In genomic region chr3:177190701-177191100, GRCh38 we compare ENCODE assay signal across 10 cellular contexts. TPM values are rescaled to one million over a fixed set of nuclear protein-coding genes. Genes with fewer than 3 reads are reported as not detected.
DNase-seq lines count a peak whose midpoint lies in the region; ATAC-seq and TF ChIP-seq lines count a peak whose summit lies in the region.
"Had no signal": no experiment of that assay in that cellular context is flagged by ENCODE, and none has a peak within 500 bp of the region (broad histone marks: within the 10 kb centered on the region; RNA-seq: fewer than 3 reads in every experiment).

No MANE protein-coding gene starts in this region.

- H3K4me3 ChIP-seq in gastroesophageal sphincter (no peak overlapping the region), skin epidermis (no peak overlapping the region)

- H3K27me3 Mint-ChIP-seq in activated CD4-positive, alpha-beta T cell treated with anti-CD3 and anti-CD28 coated beads, Interleukin-2, amount 10 ng/mL, durations not matched to agents 24 days and 14 days, result no peaks in the 10 kb centered on the region
- H3K27me3 Mint-ChIP-seq in activated T-helper 17 cell treated with anti-CD3 and anti-CD28 coated beads, Interleukin-2, amount 50 U/mL, for 72 hours, result no peaks in the 10 kb centered on the region

- H3K36me3 Mint-ChIP-seq in activated CD4-positive, alpha-beta T cell treated with anti-CD3 and anti-CD28 coated beads, Interleukin-2, amount 10 ng/mL, durations not matched to agents 24 days and 14 days (ENCODE audit: low read depth), result peaks cover 42% of the 10 kb centered on the region
- peaks cover 47% of the 10 kb centered on the region for H3K36me3 Mint-ChIP-seq in activated T-helper 17 cell treated with anti-CD3 and anti-CD28 coated beads, Interleukin-2, amount 50 U/mL, for 72 hours (ENCODE audit: low read depth)

- CTCF ChIA-PET in GM10248 (lab: Yijun Ruan, JAX), result no interaction called here

- TF ChIP-seq CTCF in gastroesophageal sphincter (IDR thresholded peaks at IDR 0.05), result no peak
- no peak for TF ChIP-seq CTCF in GM10248 (IDR thresholded peaks at IDR 0.05; ENCODE audit: control extremely low read depth, extremely low read depth, low read depth, missing control alignments)

- POLR2A ChIA-PET in GM10248 (lab: Yijun Ruan, JAX), result no interaction called here

- peak overlapping the region; percentile 20 for H3K4me3 Mint-ChIP-seq in activated CD4-positive, alpha-beta T cell treated with anti-CD3 and anti-CD28 coated beads, Interleukin-2, amount 10 ng/mL, durations not matched to agents 24 days and 14 days
- peak overlapping the region; percentile 76 for H3K4me3 Mint-ChIP-seq in activated T-helper 17 cell treated with anti-CD3 and anti-CD28 coated beads, Interleukin-2, amount 50 U/mL, for 72 hours

- H3K4me1 ChIP-seq in gastroesophageal sphincter, result peaks cover 0 to 81% (median 15%) of the 10 kb centered on the region in 3 donors

- no peaks in the 10 kb centered on the region for H3K9me3 Mint-ChIP-seq in activated CD4-positive, alpha-beta T cell treated with anti-CD3 and anti-CD28 coated beads, Interleukin-2, amount 10 ng/mL, durations not matched to agents 24 days and 14 days
- H3K9me3 Mint-ChIP-seq in activated T-helper 17 cell treated with anti-CD3 and anti-CD28 coated beads, Interleukin-2, amount 50 U/mL, for 72 hours, result no peaks in the 10 kb centered on the region

- TF ChIP-seq POLR2A in gastroesophageal sphincter (IDR thresholded peaks at IDR 0.05), result no peak

- peak overlapping the region; percentile 21 for H3K27ac Mint-ChIP-seq in activated CD4-positive, alpha-beta T cell treated with anti-CD3 and anti-CD28 coated beads, Interleukin-2, amount 10 ng/mL, durations not matched to agents 24 days and 14 days
- peak overlapping the region; percentile 83 for H3K27ac Mint-ChIP-seq in activated T-helper 17 cell treated with anti-CD3 and anti-CD28 coated beads, Interleukin-2, amount 50 U/mL, for 72 hours

- no peak for ATAC-seq in activated T-helper 17 cell treated with anti-CD3 and anti-CD28 coated beads, Interleukin-2, amount 50 U/mL, for 72 hours (replicated peaks)
- ATAC-seq in gastroesophageal sphincter (no peak), HG02852 (IDR thresholded peaks at IDR 0.05; ENCODE audit: unreplicated experiment) (no peak)

- H3K4me1 Mint-ChIP-seq in activated CD4-positive, alpha-beta T cell treated with anti-CD3 and anti-CD28 coated beads, Interleukin-2, amount 10 ng/mL, durations not matched to agents 24 days and 14 days, result peaks cover 54% of the 10 kb centered on the region
- peaks cover 52% of the 10 kb centered on the region for H3K4me1 Mint-ChIP-seq in activated T-helper 17 cell treated with anti-CD3 and anti-CD28 coated beads, Interleukin-2, amount 50 U/mL, for 72 hours

- H3K27ac ChIP-seq in gastroesophageal sphincter (peak overlapping the region; percentile 29 to 72 (median 57)), skin epidermis (peak overlapping the region in 16 of 21 experiments; percentile 15 to 80 (median 47))

- H3K9me3 ChIP-seq in gastroesophageal sphincter, result no peaks in the 10 kb centered on the region

- no peaks in the 10 kb centered on the region for H3K36me3 ChIP-seq in gastroesophageal sphincter

- H3K27me3 ChIP-seq in gastroesophageal sphincter, result no peaks in the 10 kb centered on the region

- no peak for TF ChIP-seq EP300 in gastroesophageal sphincter (IDR thresholded peaks at IDR 0.05)

- intact Hi-C loops in activated CD4-positive, alpha-beta T cell treated with anti-CD3 and anti-CD28 coated beads, Interleukin-2, amount 10 ng/mL, durations not matched to agents 24 days and 14 days (cut with micrococcal nuclease), result loop anchor here (10.0 kb wide), 1 partner anchor 484 kb away; no protein-coding TSS in a partner anchor

- no peak for DNase-seq in activated CD4-positive, alpha-beta T cell treated with anti-CD3 and anti-CD28 coated beads, Interleukin-2, amount 10 ng/mL, durations not matched to agents 24 days and 14 days
- DNase-seq in activated CD4-positive, alpha-beta T cell treated with anti-CD3 and anti-CD28 coated beads for 4 hours, result no peak
- no peak for DNase-seq in NCI-H524 treated with DMSO at 0.1 percent for 48 hours (lab: John Stamatoyannopoulos, UW)
- DNase-seq in GM10248 (ENCODE audit: extremely low spot score), result no peak
- DNase-seq: foreskin fibroblast, NCI-H187 treated with DMSO at 0.1 percent for 48 hours had no signal

- WGBS in gastroesophageal sphincter (ENCODE audit: low coverage in 1 of 2), 2 donors, result 3 to 12% methylated on average over 3 of the region's 3 CpGs

RNA-seq across cellular contexts. Expression of gene TBL1XR1, which starts 6.6 kb away (rescaled TPM):
- total RNA-seq in activated CD4-positive, alpha-beta T cell treated with anti-CD3 and anti-CD28 coated beads, Interleukin-2, amount 10 ng/mL, durations not matched to agents 24 days and 14 days, result 160 and 178 TPM in 2 replicates
- 100 to 1,000 TPM; 131 to 180 TPM for total RNA-seq in activated T-helper 17 cell treated with anti-CD3 and anti-CD28 coated beads, Interleukin-2, amount 50 U/mL, for 72 hours
- total RNA-seq in gastroesophageal sphincter, result 100 to 1,000 TPM in 1 of 4 donors, 10 to 100 TPM in 3; 91.1 to 126 (median 97.4) TPM
